Comparison of ENCODE assay signal across 31 cellular contexts in genomic region chr7:78127009-78127408, GRCh38.
"Had no signal": no experiment of that assay in that cellular context is flagged by ENCODE, and none has a peak within 500 bp of the region (broad histone marks: within the 10 kb centered on the region; RNA-seq: fewer than 3 reads in every experiment).

No MANE protein-coding gene starts in this region.

- H3K27ac Mint-ChIP-seq: activated B cell treated with CpG ODN at 0.5 μM for 24 hours; activated CD8-positive, alpha-beta T cell treated with anti-CD3 and anti-CD28 coated beads for 36 hours; activated naive CD4-positive, alpha-beta T cell treated with anti-CD3 and anti-CD28 coated beads for 36 hours; activated naive CD4-positive, alpha-beta T cell treated with anti-CD3 and anti-CD28 coated beads, Interleukin-2, amount 50 U/mL, for 24 hours; activated naive CD8-positive, alpha-beta T cell treated with anti-CD3 and anti-CD28 coated beads for 36 hours; activated naive CD8-positive, alpha-beta T cell treated with anti-CD3 and anti-CD28 coated beads, Interleukin-2, amount 50 U/mL, for 24 hours; activated T-helper 1 cell treated with anti-CD3 and anti-CD28 coated beads, Interleukin-12 subunit alpha, Interleukin-12 subunit beta, Interleukin-2, Interleukin-4 antibody, amounts not matched to agents 30 ng/mL and 10 ng/mL and 1 ng/mL, durations not matched to agents 14 hours and 24 hours and 36 hours; activated T-helper 2 cell treated with anti-CD3 and anti-CD28 coated beads, Interferon-gamma antibody, Interleukin-2, Interleukin-4, amounts not matched to agents 10 μg/mL and 5 μg/mL and 100 μg/mL, durations not matched to agents 14 hours and 24 hours and 36 hours; effector memory CD8-positive, alpha-beta T cell; T-helper 17 cell; T-helper 2 cell treated with Interferon-gamma antibody and Interleukin-4, amounts not matched to agents 5 μg/mL and 100 μg/mL, for 36 hours had no signal

- H3K4me1 Mint-ChIP-seq: activated B cell treated with CpG ODN at 0.5 μM for 24 hours; activated naive CD4-positive, alpha-beta T cell treated with anti-CD3 and anti-CD28 coated beads, Interleukin-2, amount 50 U/mL, for 24 hours; activated naive CD8-positive, alpha-beta T cell treated with anti-CD3 and anti-CD28 coated beads for 36 hours; activated naive CD8-positive, alpha-beta T cell treated with anti-CD3 and anti-CD28 coated beads, Interleukin-2, amount 50 U/mL, for 24 hours; T-helper 17 cell had no signal

- H3K9me3 Mint-ChIP-seq: activated B cell treated with CpG ODN at 0.5 μM for 24 hours; activated CD8-positive, alpha-beta T cell treated with anti-CD3 and anti-CD28 coated beads for 36 hours; activated naive CD4-positive, alpha-beta T cell treated with anti-CD3 and anti-CD28 coated beads for 36 hours; activated naive CD4-positive, alpha-beta T cell treated with anti-CD3 and anti-CD28 coated beads, Interleukin-2, amount 50 U/mL, for 24 hours; activated naive CD8-positive, alpha-beta T cell treated with anti-CD3 and anti-CD28 coated beads for 36 hours; activated naive CD8-positive, alpha-beta T cell treated with anti-CD3 and anti-CD28 coated beads, Interleukin-2, amount 50 U/mL, for 24 hours; activated T-cell treated with anti-CD3 and anti-CD28 coated beads, Interleukin-2, amount 50 U/mL, for 4 hours; activated T-helper 1 cell treated with anti-CD3 and anti-CD28 coated beads, Interleukin-12 subunit alpha, Interleukin-12 subunit beta, Interleukin-2, Interleukin-4 antibody, amounts not matched to agents 30 ng/mL and 10 ng/mL and 1 ng/mL, durations not matched to agents 14 hours and 24 hours and 36 hours; activated T-helper 2 cell treated with anti-CD3 and anti-CD28 coated beads, Interferon-gamma antibody, Interleukin-2, Interleukin-4, amounts not matched to agents 10 μg/mL and 5 μg/mL and 100 μg/mL, durations not matched to agents 14 hours and 24 hours and 36 hours; effector memory CD8-positive, alpha-beta T cell; T-helper 2 cell treated with Interferon-gamma antibody and Interleukin-4, amounts not matched to agents 5 μg/mL and 100 μg/mL, for 36 hours had no signal

- H3K9me3 ChIP-seq: adrenal gland, body of pancreas, esophagus muscularis mucosa, gastroesophageal sphincter had no signal

- H3K36me3 ChIP-seq: adrenal gland had no signal

- DNase-seq: activated B cell treated with CpG ODN at 0.5 μM for 24 hours; activated CD4-positive, alpha-beta T cell treated with anti-CD3 and anti-CD28 coated beads for 48 hours; activated CD4-positive, alpha-beta T cell treated with anti-CD3 and anti-CD28 coated beads, Interleukin-2, amount 50 U/mL, for 1 hour; activated CD4-positive, alpha-beta T cell treated with anti-CD3 and anti-CD28 coated beads, Interleukin-2, amount 50 U/mL, for 48 hours; activated CD8-positive, alpha-beta memory T cell treated with anti-CD3 and anti-CD28 coated beads for 24 hours; activated CD8-positive, alpha-beta T cell treated with anti-CD3 and anti-CD28 coated beads for 36 hours; activated effector memory CD4-positive, alpha-beta T cell treated with anti-CD3 and anti-CD28 coated beads, Interleukin-2, amount 50 U/mL, for 16 hours; activated naive CD4-positive, alpha-beta T cell treated with anti-CD3 and anti-CD28 coated beads for 36 hours; activated naive CD8-positive, alpha-beta T cell treated with anti-CD3 and anti-CD28 coated beads for 36 hours; activated naive CD8-positive, alpha-beta T cell treated with anti-CD3 and anti-CD28 coated beads, Interleukin-2, amount 50 U/mL, for 24 hours; activated T-cell treated with anti-CD3 and anti-CD28 coated beads, Interleukin-2, amount 50 U/mL, for 4 hours; adrenal gland; amygdala; aorta; body of pancreas; caudate nucleus; cortex of kidney; dermis blood vessel endothelial cell; effector CD4-positive, alpha-beta T cell; effector memory CD8-positive, alpha-beta T cell; erythroblast; foreskin keratinocyte; T-helper 1 cell; T-helper 17 cell had no signal

- H3K4me3 ChIP-seq: adrenal gland, body of pancreas, esophagus muscularis mucosa, gastroesophageal sphincter had no signal

- H3K27me3 ChIP-seq: adrenal gland, body of pancreas, esophagus muscularis mucosa, foreskin keratinocyte, gastroesophageal sphincter had no signal

- H3K27me3 Mint-ChIP-seq: activated CD8-positive, alpha-beta T cell treated with anti-CD3 and anti-CD28 coated beads for 36 hours; activated naive CD8-positive, alpha-beta T cell treated with anti-CD3 and anti-CD28 coated beads, Interleukin-2, amount 50 U/mL, for 24 hours had no signal

- H3K4me3 Mint-ChIP-seq: activated B cell treated with CpG ODN at 0.5 μM for 24 hours; activated CD8-positive, alpha-beta T cell treated with anti-CD3 and anti-CD28 coated beads for 36 hours; activated naive CD4-positive, alpha-beta T cell treated with anti-CD3 and anti-CD28 coated beads for 36 hours; activated naive CD4-positive, alpha-beta T cell treated with anti-CD3 and anti-CD28 coated beads, Interleukin-2, amount 50 U/mL, for 24 hours; activated naive CD8-positive, alpha-beta T cell treated with anti-CD3 and anti-CD28 coated beads for 36 hours; activated naive CD8-positive, alpha-beta T cell treated with anti-CD3 and anti-CD28 coated beads, Interleukin-2, amount 50 U/mL, for 24 hours; activated T-cell treated with anti-CD3 and anti-CD28 coated beads, Interleukin-2, amount 50 U/mL, for 4 hours; activated T-helper 1 cell treated with anti-CD3 and anti-CD28 coated beads, Interleukin-12 subunit alpha, Interleukin-12 subunit beta, Interleukin-2, Interleukin-4 antibody, amounts not matched to agents 30 ng/mL and 10 ng/mL and 1 ng/mL, durations not matched to agents 14 hours and 24 hours and 36 hours; effector memory CD8-positive, alpha-beta T cell; T-helper 17 cell; T-helper 2 cell treated with Interferon-gamma antibody and Interleukin-4, amounts not matched to agents 5 μg/mL and 100 μg/mL, for 36 hours had no signal

- H3K27ac ChIP-seq: adrenal gland, body of pancreas, esophagus muscularis mucosa, foreskin keratinocyte, gastroesophageal sphincter, VCaP had no signal

- ATAC-seq: activated CD8-positive, alpha-beta T cell treated with anti-CD3 and anti-CD28 coated beads for 36 hours; activated naive CD8-positive, alpha-beta T cell treated with anti-CD3 and anti-CD28 coated beads, Interleukin-2, amount 50 U/mL, for 24 hours; activated T-cell treated with anti-CD3 and anti-CD28 coated beads, Interleukin-2, amount 50 U/mL, for 4 hours; body of pancreas; effector memory CD8-positive, alpha-beta T cell; foreskin keratinocyte; gastroesophageal sphincter; T-helper 17 cell had no signal

- H3K4me1 ChIP-seq: adrenal gland, body of pancreas, esophagus muscularis mucosa, foreskin keratinocyte, gastroesophageal sphincter had no signal

- H3K36me3 Mint-ChIP-seq: activated naive CD4-positive, alpha-beta T cell treated with anti-CD3 and anti-CD28 coated beads, Interleukin-2, amount 50 U/mL, for 24 hours; activated naive CD8-positive, alpha-beta T cell treated with anti-CD3 and anti-CD28 coated beads for 36 hours had no signal
